Comparison of ENCODE assay signal across 15 cellular contexts in the genomic region with DNA sequence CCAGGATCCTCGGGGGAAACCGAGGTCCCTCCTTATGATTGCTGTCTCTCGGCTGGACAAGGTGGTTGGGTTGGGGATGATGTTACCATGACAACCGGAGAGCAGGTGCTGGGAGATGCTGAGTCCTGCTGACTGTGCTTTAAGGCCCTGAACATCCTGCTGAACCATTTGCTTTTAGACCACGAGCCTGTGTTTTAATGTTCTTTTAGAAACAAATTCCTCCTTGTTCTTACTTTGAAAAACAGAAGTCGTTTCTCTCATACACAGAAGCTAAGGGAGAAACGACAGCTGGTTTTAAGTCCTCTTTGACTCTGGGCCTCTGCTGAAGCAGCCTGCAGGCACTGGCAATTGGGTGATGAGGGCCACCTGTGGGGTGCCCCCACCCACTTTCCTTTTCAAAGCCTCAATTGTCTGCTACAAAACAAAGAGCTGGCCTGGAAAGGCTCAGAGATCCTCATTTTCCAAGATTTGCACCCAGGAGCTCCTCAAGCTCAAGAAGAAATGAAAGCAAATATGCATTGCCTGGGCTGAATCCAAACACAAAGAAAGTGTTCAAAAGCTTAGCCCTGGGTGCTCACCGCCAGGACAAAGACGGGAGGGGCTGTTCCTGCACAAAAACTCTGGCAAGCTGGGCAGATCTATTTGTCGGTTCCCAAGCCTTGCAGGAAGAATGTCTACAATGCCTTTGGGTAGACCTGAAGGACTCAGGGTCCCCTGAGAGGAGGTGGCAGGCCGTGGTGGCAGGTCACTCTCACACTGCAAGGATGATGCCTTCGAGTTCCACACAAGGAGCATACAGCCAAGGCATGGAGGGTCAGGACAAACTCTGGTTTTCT.
A peak's percentile ranks its signal among the peaks of the same experiment; 100 is the strongest.
DNase-seq lines count a peak whose midpoint lies in the region; ATAC-seq and TF ChIP-seq lines count a peak whose summit lies in the region.
"Had no signal": no experiment of that assay in that cellular context is flagged by ENCODE, and none has a peak within 500 bp of the region (broad histone marks: within the 10 kb centered on the region; RNA-seq: fewer than 3 reads in every experiment).

No MANE protein-coding gene starts in this region.

- DNase-seq in activated CD4-positive, alpha-beta T cell treated with anti-CD3 and anti-CD28 coated beads, Interleukin-2, amount 10 ng/mL, durations not matched to agents 24 days and 14 days = no peak
- DNase-seq in activated CD4-positive, alpha-beta T cell treated with anti-CD3 and anti-CD28 coated beads for 48 hours = no peak
- DNase-seq in coronary artery (ENCODE audit: low spot score) (no peak), neural crest cell (ENCODE audit: low read depth, low spot score) (no peak), tibial nerve (ENCODE audit: low spot score in 2 of 2) (no peak), SHP77 (lab: John Stamatoyannopoulos, UW) (no peak), GM10248 (ENCODE audit: extremely low spot score) (no peak)
- DNase-seq: activated CD4-positive, alpha-beta T cell treated with anti-CD3 and anti-CD28 coated beads, Interleukin-2, amount 50 U/mL, for 4 hours; CD4-positive, alpha-beta T cell; effector CD8-positive, alpha-beta T cell; stimulated activated naive CD8-positive, alpha-beta T cell treated with anti-CD3 and anti-CD28 coated beads, Interleukin-15, Interleukin-2, amounts not matched to agents 100 U/mL and 50 U/mL, for 24 hours had no signal

- peak overlapping the region; percentile 5 for H3K27ac Mint-ChIP-seq in activated CD4-positive, alpha-beta T cell treated with anti-CD3 and anti-CD28 coated beads, Interleukin-2, amount 10 ng/mL, durations not matched to agents 24 days and 14 days
- H3K27ac Mint-ChIP-seq in neural crest cell (ENCODE audit: unreplicated experiment) = peak overlapping the region; percentile 50
- H3K27ac Mint-ChIP-seq: CD4-positive, alpha-beta T cell had no signal

- H3K4me3 ChIP-seq in coronary artery (no peak overlapping the region), tibial nerve (no peak overlapping the region)
- H3K4me3 ChIP-seq: lung, SK-N-MC, skin epidermis had no signal

- peaks cover 20% of the 10 kb centered on the region for H3K36me3 Mint-ChIP-seq in activated CD4-positive, alpha-beta T cell treated with anti-CD3 and anti-CD28 coated beads, Interleukin-2, amount 10 ng/mL, durations not matched to agents 24 days and 14 days (ENCODE audit: low read depth)
- H3K36me3 Mint-ChIP-seq in neural crest cell (ENCODE audit: low read depth) = no peaks in the 10 kb centered on the region

- TF ChIP-seq EP300 in tibial nerve (IDR thresholded peaks at IDR 0.05) = no peak

- WGBS in tibial nerve, 2 donors = 47 to 57% methylated on average over 12 of the region's 12 CpGs

- intact Hi-C loops in activated CD4-positive, alpha-beta T cell treated with anti-CD3 and anti-CD28 coated beads, Interleukin-2, amount 10 ng/mL, durations not matched to agents 24 days and 14 days (cut with micrococcal nuclease) = no loop called here

- no peaks in the 10 kb centered on the region for H3K27me3 Mint-ChIP-seq in activated CD4-positive, alpha-beta T cell treated with anti-CD3 and anti-CD28 coated beads, Interleukin-2, amount 10 ng/mL, durations not matched to agents 24 days and 14 days
- no peaks in the 10 kb centered on the region for H3K27me3 Mint-ChIP-seq in neural crest cell (ENCODE audit: low read depth)
- H3K27me3 Mint-ChIP-seq: CD4-positive, alpha-beta T cell had no signal

- H3K36me3 ChIP-seq in tibial nerve = peaks cover 0 to 36% (median 0%) of the 10 kb centered on the region in 3 donors

- no peaks in the 10 kb centered on the region for H3K27me3 ChIP-seq in tibial nerve

- no peaks in the 10 kb centered on the region for H3K9me3 Mint-ChIP-seq in activated CD4-positive, alpha-beta T cell treated with anti-CD3 and anti-CD28 coated beads, Interleukin-2, amount 10 ng/mL, durations not matched to agents 24 days and 14 days
- no peaks in the 10 kb centered on the region for H3K9me3 Mint-ChIP-seq in neural crest cell
- H3K9me3 Mint-ChIP-seq: CD4-positive, alpha-beta T cell had no signal

- no peak for ATAC-seq in HG03139 (IDR thresholded peaks at IDR 0.05; ENCODE audit: unreplicated experiment)
- ATAC-seq: stimulated activated naive CD8-positive, alpha-beta T cell treated with anti-CD3 and anti-CD28 coated beads, Interleukin-15, Interleukin-2, amounts not matched to agents 100 U/mL and 50 U/mL, for 24 hours had no signal

- no peaks in the 10 kb centered on the region for H3K9me3 ChIP-seq in tibial nerve

- H3K27ac ChIP-seq in coronary artery (peak overlapping the region; percentile 75 to 91), tibial nerve (peak overlapping the region; percentile 63 to 90 (median 79))
- H3K27ac ChIP-seq: SK-N-MC had no signal

- no peak for TF ChIP-seq POLR2A in tibial nerve (IDR thresholded peaks at IDR 0.05)

- H3K4me1 ChIP-seq in tibial nerve = peaks cover 8 to 36% (median 17%) of the 10 kb centered on the region in 4 donors

- POLR2A ChIA-PET in GM10248 (lab: Yijun Ruan, JAX) = no interaction called here

- CTCF ChIA-PET in GM10248 (lab: Yijun Ruan, JAX) = interaction anchor here (0.9 to 1.3 kb wide), 2 partner anchors 32 to 584 kb away, joined by 3 to 4 read pairs; no protein-coding TSS in a partner anchor

- H3K4me3 Mint-ChIP-seq in activated CD4-positive, alpha-beta T cell treated with anti-CD3 and anti-CD28 coated beads, Interleukin-2, amount 10 ng/mL, durations not matched to agents 24 days and 14 days = no peak overlapping the region
- H3K4me3 Mint-ChIP-seq in neural crest cell = no peak overlapping the region
- H3K4me3 Mint-ChIP-seq: CD4-positive, alpha-beta T cell had no signal

- H3K4me1 Mint-ChIP-seq in activated CD4-positive, alpha-beta T cell treated with anti-CD3 and anti-CD28 coated beads, Interleukin-2, amount 10 ng/mL, durations not matched to agents 24 days and 14 days = no peaks in the 10 kb centered on the region
- peaks cover 12% of the 10 kb centered on the region for H3K4me1 Mint-ChIP-seq in neural crest cell

- no peak for TF ChIP-seq CTCF in coronary artery (IDR thresholded peaks at IDR 0.05)
- no peak for TF ChIP-seq CTCF in neural crest cell (conservative IDR thresholded peaks at IDR 0.05)
- TF ChIP-seq CTCF in tibial nerve (IDR thresholded peaks at IDR 0.05) = no peak
- TF ChIP-seq CTCF in GM10248 (IDR thresholded peaks at IDR 0.05; ENCODE audit: control extremely low read depth, extremely low read depth, low read depth, missing control alignments) = no peak
